ENCODE assay signal across 13 cellular contexts in genomic region chr11:85783758-85784157, GRCh38.
"Had no signal": no experiment of that assay in that cellular context is flagged by ENCODE, and none has a peak within 500 bp of the region (broad histone marks: within the 10 kb centered on the region; RNA-seq: fewer than 3 reads in every experiment).

No MANE protein-coding gene starts in this region.

- ATAC-seq: heart right ventricle had no signal

- H3K27me3 Mint-ChIP-seq: activated CD4-positive, alpha-beta memory T cell treated with anti-CD3 and anti-CD28 coated beads, Interleukin-2, amount 10 ng/mL, durations not matched to agents 7 days and 5 days had no signal

- H3K27ac Mint-ChIP-seq: activated CD4-positive, alpha-beta memory T cell treated with anti-CD3 and anti-CD28 coated beads, Interleukin-2, amount 10 ng/mL, durations not matched to agents 7 days and 5 days; neural progenitor cell had no signal

- H3K4me3 Mint-ChIP-seq: activated CD4-positive, alpha-beta memory T cell treated with anti-CD3 and anti-CD28 coated beads, Interleukin-2, amount 10 ng/mL, durations not matched to agents 7 days and 5 days; neural progenitor cell had no signal

- DNase-seq: activated CD4-positive, alpha-beta memory T cell treated with anti-CD3 and anti-CD28 coated beads, Interleukin-2, amount 10 ng/mL, durations not matched to agents 7 days and 5 days; activated naive CD4-positive, alpha-beta T cell treated with anti-CD3 and anti-CD28 coated beads, Interleukin-2, amount 50 U/mL, for 16 hours; adrenal gland; brain microvascular endothelial cell; esophagus squamous epithelium; foreskin melanocyte; heart right ventricle; islet precursor cell; ovary; stimulated activated CD4-positive, alpha-beta T cell treated with anti-CD3 and anti-CD28 coated beads, Interleukin-15, amount 100 ng/mL, for 24 hours; T-helper 9 cell; transverse colon had no signal
